12 cellular contexts compared by ENCODE assay signal in the genomic region with DNA sequence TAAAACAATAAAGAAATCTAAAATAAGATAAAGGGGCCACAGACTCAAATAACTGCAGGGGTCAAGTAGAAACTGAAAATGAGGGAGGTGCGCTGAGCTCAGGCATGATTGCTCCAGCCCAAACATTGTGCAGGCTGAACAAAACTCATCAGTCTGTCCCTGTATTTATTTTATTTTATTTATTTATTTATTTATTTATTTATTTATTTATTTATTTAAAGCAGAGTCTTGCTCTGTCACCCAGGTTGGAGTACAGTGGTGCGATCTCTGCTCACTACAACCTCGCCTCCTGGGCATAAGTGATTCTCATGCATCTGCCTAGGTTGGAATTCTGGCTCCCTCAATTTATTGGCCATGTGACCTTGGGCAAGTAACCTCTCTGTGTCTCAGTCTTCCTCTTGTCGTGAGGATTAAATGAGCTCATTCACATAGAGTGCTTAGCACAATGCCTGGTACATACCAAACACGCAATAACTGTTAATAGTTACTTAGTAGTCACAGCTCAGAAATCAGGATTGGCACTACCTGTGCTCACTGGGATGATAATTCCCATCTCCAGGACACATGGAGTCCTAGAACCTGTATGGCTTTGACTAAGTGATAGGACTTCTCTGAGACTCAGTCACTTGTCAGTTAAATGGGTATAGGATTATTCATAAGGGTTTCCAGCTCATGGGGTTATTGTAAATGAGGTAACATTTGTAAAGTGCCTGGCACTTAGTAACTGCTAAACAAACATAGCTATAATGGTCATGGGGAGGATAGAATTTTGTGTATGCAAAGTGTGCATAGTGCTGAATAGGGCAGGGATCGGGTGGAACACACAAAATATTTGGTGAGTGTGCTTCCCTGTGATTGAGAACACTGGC. TPM values are rescaled to one million over a fixed set of nuclear protein-coding genes. Genes with fewer than 3 reads are reported as not detected.
DNase-seq lines count a peak whose midpoint lies in the region; ATAC-seq, FAIRE-seq and TF ChIP-seq lines count a peak whose summit lies in the region.
"Had no signal": no experiment of that assay in that cellular context is flagged by ENCODE, and none has a peak within 500 bp of the region (broad histone marks: within the 10 kb centered on the region; RNA-seq: fewer than 3 reads in every experiment).

No MANE protein-coding gene starts in this region.

- H3K9me3 ChIP-seq in CD4-positive, CD25-positive, alpha-beta regulatory T cell (ENCODE audit: control insufficient read depth in 2 of 2, low read length in 2 of 2) = no peaks in the 10 kb centered on the region
- H3K9me3 ChIP-seq: neutrophil had no signal

- ATAC-seq in CD4-positive, CD25-positive, alpha-beta regulatory T cell (ENCODE audit: low read depth in 2 of 2) = no peak
- no peak for ATAC-seq in natural killer cell
- ATAC-seq in GM18861 (IDR thresholded peaks at IDR 0.05; ENCODE audit: unreplicated experiment) = no peak
- ATAC-seq in HG03159 (IDR thresholded peaks at IDR 0.05; ENCODE audit: unreplicated experiment) = no peak
- no peak for ATAC-seq in GM19035 (IDR thresholded peaks at IDR 0.05; ENCODE audit: unreplicated experiment)

- H3K27me3 ChIP-seq in CD4-positive, CD25-positive, alpha-beta regulatory T cell (ENCODE audit: control insufficient read depth, insufficient read depth, low read length) = peaks cover 13% of the 10 kb centered on the region
- H3K27me3 ChIP-seq in bronchial epithelial cell (ENCODE audit: control insufficient read depth, insufficient read depth, low read length) = no peaks in the 10 kb centered on the region

- no peak overlapping the region for H3K4me3 ChIP-seq in CD4-positive, CD25-positive, alpha-beta regulatory T cell (ENCODE audit: low read depth, low read length)
- no peak overlapping the region for H3K4me3 ChIP-seq in bronchial epithelial cell (ENCODE audit: low read depth, low read length)

- H3K36me3 ChIP-seq in CD4-positive, CD25-positive, alpha-beta regulatory T cell (ENCODE audit: control insufficient read depth, insufficient read depth, low read length) = no peaks in the 10 kb centered on the region
- no peaks in the 10 kb centered on the region for H3K36me3 ChIP-seq in bronchial epithelial cell (ENCODE audit: control insufficient read depth, insufficient read depth, low read length)
- H3K36me3 ChIP-seq: neutrophil had no signal

- no peak overlapping the region for H3K27ac ChIP-seq in CD4-positive, CD25-positive, alpha-beta regulatory T cell (ENCODE audit: insufficient read depth, low read length, poor library complexity, severe bottlenecking)
- no peak overlapping the region for H3K27ac ChIP-seq in caudate nucleus (ENCODE audit: low read depth, low read length)
- H3K27ac ChIP-seq: neutrophil had no signal

- H3K4me1 Mint-ChIP-seq in CD4-positive, CD25-positive, alpha-beta regulatory T cell = peaks cover 0 to 23% (median 2%) of the 10 kb centered on the region in 4 donors
- H3K4me1 Mint-ChIP-seq in IgD-negative memory B cell (peaks cover 3 to 9% (median 5%) of the 10 kb centered on the region in 3 donors), natural killer cell (peaks cover 14 to 19% of the 10 kb centered on the region in 2 donors)

- FAIRE-seq in bronchial epithelial cell (lab: Jason Lieb, UNC) = no peak
- FAIRE-seq: H54 had no signal

- no peak for TF ChIP-seq CTCF in bronchial epithelial cell (IDR thresholded peaks at IDR 0.05; ENCODE audit: insufficient read depth, low read length, severe bottlenecking)
- TF ChIP-seq CTCF in natural killer cell (IDR thresholded peaks at IDR 0.05) = no peak

- H3K27me3 Mint-ChIP-seq in CD4-positive, CD25-positive, alpha-beta regulatory T cell = peaks cover 39% of the 10 kb centered on the region
- H3K27me3 Mint-ChIP-seq in IgD-negative memory B cell (peaks cover 36% of the 10 kb centered on the region), natural killer cell (ENCODE audit: low read depth in 2 of 2) (peaks cover 23 to 46% of the 10 kb centered on the region in 2 donors)

- H3K9me3 Mint-ChIP-seq in CD4-positive, CD25-positive, alpha-beta regulatory T cell = peaks cover 0 to 5% (median 0%) of the 10 kb centered on the region in 7 donors
- H3K9me3 Mint-ChIP-seq in IgD-negative memory B cell (peaks cover 0 to 1% (median 0%) of the 10 kb centered on the region in 3 donors), natural killer cell (no peaks in the 10 kb centered on the region)
- H3K9me3 Mint-ChIP-seq: dendritic cell treated with granulocyte-macrophage colony-stimulating factor and Interleukin-4, amounts not matched to agents 40 ng/mL and 50 ng/mL, for 4 days had no signal

- H3K4me3 Mint-ChIP-seq in CD4-positive, CD25-positive, alpha-beta regulatory T cell = peak overlapping the region; percentile 5 to 83 (median 78)
- H3K4me3 Mint-ChIP-seq in IgD-negative memory B cell (peak overlapping the region; percentile 36 to 92 (median 80)), natural killer cell (peak overlapping the region; percentile 84)

- intact Hi-C loops in natural killer cell (cut with micrococcal nuclease) = no loop called here

- no peak overlapping the region for H3K27ac Mint-ChIP-seq in CD4-positive, CD25-positive, alpha-beta regulatory T cell
- H3K27ac Mint-ChIP-seq in IgD-negative memory B cell = no peak overlapping the region
- H3K27ac Mint-ChIP-seq in natural killer cell = no peak overlapping the region
- H3K27ac Mint-ChIP-seq: dendritic cell treated with granulocyte-macrophage colony-stimulating factor and Interleukin-4, amounts not matched to agents 40 ng/mL and 50 ng/mL, for 4 days had no signal

- peaks cover 6% of the 10 kb centered on the region for H3K4me1 ChIP-seq in CD4-positive, CD25-positive, alpha-beta regulatory T cell (ENCODE audit: control insufficient read depth, insufficient read depth, low read length, poor library complexity, severe bottlenecking)

- DNase-seq in CD4-positive, CD25-positive, alpha-beta regulatory T cell = no peak
- DNase-seq in bronchial epithelial cell (ENCODE audit: low read depth) = peak; percentile 69
- no peak for DNase-seq in natural killer cell
- DNase-seq in caudate nucleus (lab: John Stamatoyannopoulos, UW) = no peak
- DNase-seq: T-helper 9 cell had no signal

- H3K36me3 Mint-ChIP-seq in CD4-positive, CD25-positive, alpha-beta regulatory T cell = no peaks in the 10 kb centered on the region
- H3K36me3 Mint-ChIP-seq in IgD-negative memory B cell (no peaks in the 10 kb centered on the region), natural killer cell (no peaks in the 10 kb centered on the region)

RNA-seq across cellular contexts. Expression of a gene that starts 6.0 kb away (rescaled TPM):
- total RNA-seq in CD4-positive, CD25-positive, alpha-beta regulatory T cell = 4.1 TPM
- under 1 TPM in 1 of 4 donors, not detected in 3; 0.20 TPM for polyA plus RNA-seq in CD4-positive, CD25-positive, alpha-beta regulatory T cell
- polyA plus RNA-seq in IgD-negative memory B cell = not detected
- total RNA-seq in bronchial epithelial cell = 1.8 and 2.4 TPM in 2 replicates
- 1 to 10 TPM in 2 of 3 donors, under 1 TPM in 1; 0.35 to 1.5 (median 1.2) TPM for total RNA-seq in natural killer cell

RNA-seq across cellular contexts. Expression of a gene that starts 22.4 kb away (rescaled TPM):
- total RNA-seq in CD4-positive, CD25-positive, alpha-beta regulatory T cell = not detected
- polyA plus RNA-seq in CD4-positive, CD25-positive, alpha-beta regulatory T cell = not detected
- polyA plus RNA-seq in IgD-negative memory B cell = not detected
- total RNA-seq in bronchial epithelial cell (not detected in 2 replicates), natural killer cell (not detected)

RNA-seq across cellular contexts. Expression of a gene that starts 52.9 kb away (rescaled TPM):
- total RNA-seq in CD4-positive, CD25-positive, alpha-beta regulatory T cell = 74.0 TPM
- 10 to 100 TPM; 51.2 to 76.1 (median 63.5) TPM for polyA plus RNA-seq in CD4-positive, CD25-positive, alpha-beta regulatory T cell
- 49.9 TPM for polyA plus RNA-seq in IgD-negative memory B cell
- total RNA-seq in bronchial epithelial cell = 50.8 and 60.4 TPM in 2 replicates
- 100 to 1,000 TPM in 2 of 3 donors, 10 to 100 TPM in 1; 97.8 to 112 (median 103) TPM for total RNA-seq in natural killer cell

RNA-seq across cellular contexts. Expression of a gene that starts 58.1 kb away (rescaled TPM):
- total RNA-seq in CD4-positive, CD25-positive, alpha-beta regulatory T cell = 25.9 TPM
- 10 to 100 TPM; 17.2 to 35.1 (median 25.1) TPM for polyA plus RNA-seq in CD4-positive, CD25-positive, alpha-beta regulatory T cell
- 24.4 TPM for polyA plus RNA-seq in IgD-negative memory B cell
- total RNA-seq in bronchial epithelial cell = 40.3 and 49.0 TPM in 2 replicates
- total RNA-seq in natural killer cell = 10 to 100 TPM; 27.6 to 36.3 (median 33.8) TPM
